In the genomic region with DNA sequence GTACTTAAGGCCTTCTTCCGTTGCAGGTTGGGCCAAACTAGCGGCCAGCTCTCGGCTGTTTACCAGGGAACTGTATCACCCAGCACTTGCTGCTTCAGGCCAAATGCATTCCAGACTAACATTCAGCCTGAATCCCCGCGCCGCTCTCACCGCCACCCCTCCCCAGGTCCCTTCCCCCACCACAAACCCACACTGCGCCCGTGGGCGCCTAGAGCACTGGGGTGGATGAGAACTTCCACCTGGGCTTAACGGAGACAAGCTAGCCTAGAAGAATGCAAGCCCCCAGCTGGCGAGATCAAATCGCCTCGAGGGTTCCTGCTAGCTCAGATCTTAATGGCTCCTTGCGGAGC, we compare ENCODE assay signal across 1 cellular context.
TF ChIP-seq lines count a peak whose summit lies in the region.

No MANE protein-coding gene starts in this region.

TF ChIP-seq in GM23338, 12 proteins besides CTCF, POLR2A, EP300 and RAD21 (continued from another document):
- TF ChIP-seq, protein P1, sequence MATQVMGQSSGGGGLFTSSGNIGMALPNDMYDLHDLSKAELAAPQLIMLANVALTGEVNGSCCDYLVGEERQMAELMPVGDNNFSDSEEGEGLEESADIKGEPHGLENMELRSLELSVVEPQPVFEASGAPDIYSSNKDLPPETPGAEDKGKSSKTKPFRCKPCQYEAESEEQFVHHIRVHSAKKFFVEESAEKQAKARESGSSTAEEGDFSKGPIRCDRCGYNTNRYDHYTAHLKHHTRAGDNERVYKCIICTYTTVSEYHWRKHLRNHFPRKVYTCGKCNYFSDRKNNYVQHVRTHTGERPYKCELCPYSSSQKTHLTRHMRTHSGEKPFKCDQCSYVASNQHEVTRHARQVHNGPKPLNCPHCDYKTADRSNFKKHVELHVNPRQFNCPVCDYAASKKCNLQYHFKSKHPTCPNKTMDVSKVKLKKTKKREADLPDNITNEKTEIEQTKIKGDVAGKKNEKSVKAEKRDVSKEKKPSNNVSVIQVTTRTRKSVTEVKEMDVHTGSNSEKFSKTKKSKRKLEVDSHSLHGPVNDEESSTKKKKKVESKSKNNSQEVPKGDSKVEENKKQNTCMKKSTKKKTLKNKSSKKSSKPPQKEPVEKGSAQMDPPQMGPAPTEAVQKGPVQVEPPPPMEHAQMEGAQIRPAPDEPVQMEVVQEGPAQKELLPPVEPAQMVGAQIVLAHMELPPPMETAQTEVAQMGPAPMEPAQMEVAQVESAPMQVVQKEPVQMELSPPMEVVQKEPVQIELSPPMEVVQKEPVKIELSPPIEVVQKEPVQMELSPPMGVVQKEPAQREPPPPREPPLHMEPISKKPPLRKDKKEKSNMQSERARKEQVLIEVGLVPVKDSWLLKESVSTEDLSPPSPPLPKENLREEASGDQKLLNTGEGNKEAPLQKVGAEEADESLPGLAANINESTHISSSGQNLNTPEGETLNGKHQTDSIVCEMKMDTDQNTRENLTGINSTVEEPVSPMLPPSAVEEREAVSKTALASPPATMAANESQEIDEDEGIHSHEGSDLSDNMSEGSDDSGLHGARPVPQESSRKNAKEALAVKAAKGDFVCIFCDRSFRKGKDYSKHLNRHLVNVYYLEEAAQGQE (IDR thresholded peaks at IDR 0.05; ENCODE audit: unreplicated experiment): no peak
